19 cellular contexts compared by ENCODE assay signal in genomic region chr7:138226851-138227250, GRCh38.
"Had no signal": no experiment of that assay in that cellular context is flagged by ENCODE, and none has a peak within 500 bp of the region (broad histone marks: within the 10 kb centered on the region; RNA-seq: fewer than 3 reads in every experiment).

No MANE protein-coding gene starts in this region.

- H3K4me3 ChIP-seq: esophagus muscularis mucosa, gastroesophageal sphincter, lung, skin epidermis, thoracic aorta had no signal

- H3K27me3 ChIP-seq: esophagus muscularis mucosa, gastroesophageal sphincter had no signal

- H3K36me3 ChIP-seq: esophagus muscularis mucosa, gastroesophageal sphincter, thoracic aorta had no signal

- H3K4me1 ChIP-seq: esophagus muscularis mucosa, gastroesophageal sphincter had no signal

- DNase-seq: effector memory CD8-positive, alpha-beta T cell; glutamatergic neuron; kidney; left cardiac atrium; left ventricle myocardium superior; naive B cell; nephron progenitor cell; posterior cingulate gyrus; stimulated activated CD4-positive, alpha-beta T cell treated with anti-CD3 and anti-CD28 coated beads, Interleukin-2, amount 100 ng/mL, for 24 hours; stimulated activated CD4-positive, alpha-beta T cell treated with anti-CD3 and anti-CD28 coated beads, Interleukin-4, amount 100 ng/mL, for 4 hours; stimulated activated naive B cell treated with anti-CD40 and anti-IgM and Interleukin-4, amounts not matched to agents 10 μg/mL and 1 μg/mL and 100 μg/mL, for 72 hours; stimulated activated naive CD8-positive, alpha-beta T cell treated with anti-CD3 and anti-CD28 coated beads, Interleukin-15, amount 100 ng/mL, for 72 hours; trophoblast cell had no signal

- H3K27ac ChIP-seq: epithelial cell of prostate, esophagus muscularis mucosa, gastroesophageal sphincter, skin epidermis, thoracic aorta had no signal

- H3K9me3 ChIP-seq: esophagus muscularis mucosa, gastroesophageal sphincter, thoracic aorta had no signal
